In the genomic region with DNA sequence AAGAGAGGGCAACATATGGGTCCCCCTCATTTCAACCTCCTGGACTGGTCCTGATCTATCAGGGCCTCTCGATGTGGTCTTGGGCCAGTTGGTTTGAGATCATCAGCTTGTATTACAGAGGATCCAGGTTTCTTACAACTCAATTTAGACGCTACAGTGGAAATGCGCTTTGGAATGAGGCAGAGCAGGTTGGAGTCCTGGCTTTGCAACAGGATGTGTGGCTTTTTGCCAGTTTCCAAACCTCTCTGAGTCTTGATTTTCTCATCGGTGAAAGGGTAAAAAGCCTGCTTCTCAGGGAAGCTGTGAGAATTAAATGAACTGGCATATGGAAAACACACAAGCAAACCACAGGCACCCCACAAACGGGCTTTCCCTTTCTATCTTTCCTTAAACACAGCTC, we compare ENCODE assay signal across 2 cellular contexts.
TF ChIP-seq lines count a peak whose summit lies in the region.

No MANE protein-coding gene starts in this region.

TF ChIP-seq in GM23338, 12 proteins besides CTCF, POLR2A, EP300 and RAD21 (continues in another document):
- no peak for TF ChIP-seq NANOG (IDR thresholded peaks at IDR 0.05; ENCODE audit: borderline replicate concordance)
- TF ChIP-seq POLR2AphosphoS5 (IDR thresholded peaks at IDR 0.05; ENCODE audit: low read depth), result no peak
- TF ChIP-seq EZH2phosphoT487 (IDR thresholded peaks at IDR 0.05; ENCODE audit: unreplicated experiment), result no peak
- no peak for TF ChIP-seq EZH2 (IDR thresholded peaks at IDR 0.05; ENCODE audit: low read depth, unreplicated experiment)
- TF ChIP-seq, protein P1, sequence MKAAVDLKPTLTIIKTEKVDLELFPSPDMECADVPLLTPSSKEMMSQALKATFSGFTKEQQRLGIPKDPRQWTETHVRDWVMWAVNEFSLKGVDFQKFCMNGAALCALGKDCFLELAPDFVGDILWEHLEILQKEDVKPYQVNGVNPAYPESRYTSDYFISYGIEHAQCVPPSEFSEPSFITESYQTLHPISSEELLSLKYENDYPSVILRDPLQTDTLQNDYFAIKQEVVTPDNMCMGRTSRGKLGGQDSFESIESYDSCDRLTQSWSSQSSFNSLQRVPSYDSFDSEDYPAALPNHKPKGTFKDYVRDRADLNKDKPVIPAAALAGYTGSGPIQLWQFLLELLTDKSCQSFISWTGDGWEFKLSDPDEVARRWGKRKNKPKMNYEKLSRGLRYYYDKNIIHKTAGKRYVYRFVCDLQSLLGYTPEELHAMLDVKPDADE (IDR thresholded peaks at IDR 0.05), result no peak
- TF ChIP-seq, protein P2, sequence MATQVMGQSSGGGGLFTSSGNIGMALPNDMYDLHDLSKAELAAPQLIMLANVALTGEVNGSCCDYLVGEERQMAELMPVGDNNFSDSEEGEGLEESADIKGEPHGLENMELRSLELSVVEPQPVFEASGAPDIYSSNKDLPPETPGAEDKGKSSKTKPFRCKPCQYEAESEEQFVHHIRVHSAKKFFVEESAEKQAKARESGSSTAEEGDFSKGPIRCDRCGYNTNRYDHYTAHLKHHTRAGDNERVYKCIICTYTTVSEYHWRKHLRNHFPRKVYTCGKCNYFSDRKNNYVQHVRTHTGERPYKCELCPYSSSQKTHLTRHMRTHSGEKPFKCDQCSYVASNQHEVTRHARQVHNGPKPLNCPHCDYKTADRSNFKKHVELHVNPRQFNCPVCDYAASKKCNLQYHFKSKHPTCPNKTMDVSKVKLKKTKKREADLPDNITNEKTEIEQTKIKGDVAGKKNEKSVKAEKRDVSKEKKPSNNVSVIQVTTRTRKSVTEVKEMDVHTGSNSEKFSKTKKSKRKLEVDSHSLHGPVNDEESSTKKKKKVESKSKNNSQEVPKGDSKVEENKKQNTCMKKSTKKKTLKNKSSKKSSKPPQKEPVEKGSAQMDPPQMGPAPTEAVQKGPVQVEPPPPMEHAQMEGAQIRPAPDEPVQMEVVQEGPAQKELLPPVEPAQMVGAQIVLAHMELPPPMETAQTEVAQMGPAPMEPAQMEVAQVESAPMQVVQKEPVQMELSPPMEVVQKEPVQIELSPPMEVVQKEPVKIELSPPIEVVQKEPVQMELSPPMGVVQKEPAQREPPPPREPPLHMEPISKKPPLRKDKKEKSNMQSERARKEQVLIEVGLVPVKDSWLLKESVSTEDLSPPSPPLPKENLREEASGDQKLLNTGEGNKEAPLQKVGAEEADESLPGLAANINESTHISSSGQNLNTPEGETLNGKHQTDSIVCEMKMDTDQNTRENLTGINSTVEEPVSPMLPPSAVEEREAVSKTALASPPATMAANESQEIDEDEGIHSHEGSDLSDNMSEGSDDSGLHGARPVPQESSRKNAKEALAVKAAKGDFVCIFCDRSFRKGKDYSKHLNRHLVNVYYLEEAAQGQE (IDR thresholded peaks at IDR 0.05; ENCODE audit: unreplicated experiment), result no peak
- TF ChIP-seq JUNB (IDR thresholded peaks at IDR 0.05; ENCODE audit: unreplicated experiment), result no peak
- no peak for TF ChIP-seq CREB1 (CRISPR knock-in tag; IDR thresholded peaks at IDR 0.05; ENCODE audit: low read depth)
- no peak for TF ChIP-seq ZNF114 (CRISPR knock-in tag; IDR thresholded peaks at IDR 0.05)
- no peak for TF ChIP-seq ZNF331 (CRISPR knock-in tag; IDR thresholded peaks at IDR 0.05; ENCODE audit: low read depth)
- no peak for TF ChIP-seq STAT1 (IDR thresholded peaks at IDR 0.05; ENCODE audit: unreplicated experiment)

TF ChIP-seq in H1, 55 proteins besides CTCF, POLR2A, EP300 and RAD21:
- TF ChIP-seq TEAD4 (IDR thresholded peaks at IDR 0.05; ENCODE audit: low read depth, low read length) (no peak), POLR2AphosphoS5 (IDR thresholded peaks at IDR 0.05; ENCODE audit: low read depth, low read length) (no peak), SIRT6 (IDR thresholded peaks at IDR 0.05; ENCODE audit: low read length) (no peak)
TF ChIP-seq in H1: peak in this region for 0.
